In genomic region chr12:105235299-105235746, GRCh38 we compare ENCODE assay signal across 8 cellular contexts. TPM values are rescaled to one million over a fixed set of nuclear protein-coding genes. Genes with fewer than 3 reads are reported as not detected.
A peak's percentile ranks its signal among the peaks of the same experiment; 100 is the strongest.
DNase-seq lines count a peak whose midpoint lies in the region; ATAC-seq, FAIRE-seq and TF ChIP-seq lines count a peak whose summit lies in the region.

No MANE protein-coding gene starts in this region.

- H3K9me3 ChIP-seq in mammary epithelial cell (replicated peaks; ENCODE audit: insufficient read depth, low read length), result no peaks in the 10 kb centered on the region
- H3K9me3 ChIP-seq in HepG2 (ENCODE audit: low read length), result no peaks in the 10 kb centered on the region
- no peaks in the 10 kb centered on the region for H3K9me3 ChIP-seq in thyroid gland

- TF ChIP-seq EP300 in HepG2 (IDR thresholded peaks at IDR 0.05; ENCODE audit: low read depth in 2 of 2, low read length in 2 of 2) (no peak), HepG2 (CRISPR knock-in tag; IDR thresholded peaks at IDR 0.05; ENCODE audit: borderline replicate concordance) (no peak)

- dilution Hi-C loops in mammary epithelial cell (cut with HindIII; ENCODE audit: low sequenced_read_pairs), result no loop called here

- TF ChIP-seq CTCF in mammary epithelial cell (conservative IDR thresholded peaks at IDR 0.05 in 1 of 2, IDR thresholded peaks at IDR 0.05 in 1 of 2; ENCODE audit: extremely low read depth in 1 of 2, insufficient read depth in 1 of 2, low read depth in 1 of 2, low read length in 2 of 2) (no peak), HepG2 (CRISPR knock-in tag; IDR thresholded peaks at IDR 0.05) (no peak), thyroid gland (IDR thresholded peaks at IDR 0.05) (no peak)

- WGBS in mammary epithelial cell (ENCODE audit: low coverage, missing lambda C conversion rate), result 0% methylated on average over 11 of the region's 12 CpGs
- WGBS in HepG2 (ENCODE audit: low lambda C conversion rate), result 0% methylated on average over 8 of the region's 12 CpGs
- WGBS in thyroid gland, 2 donors, result 3% methylated on average over 7 to 8 of the region's 12 CpGs

- peak overlapping the region; percentile 74 for H3K27ac ChIP-seq in mammary epithelial cell (ENCODE audit: insufficient read depth, low read depth, low read length)
- peak overlapping the region; percentile 89 for H3K27ac ChIP-seq in HepG2 (ENCODE audit: extremely low read length, insufficient read depth, low read length)
- peak overlapping the region; percentile 91 to 93 (median 93) for H3K27ac ChIP-seq in thyroid gland

- no peaks in the 10 kb centered on the region for H3K9me3 Mint-ChIP-seq in activated naive CD4-positive, alpha-beta T cell treated with anti-CD3 and anti-CD28 coated beads, Interleukin-2, amount 50 U/mL, for 24 hours

- H4K20me1 ChIP-seq in mammary epithelial cell (ENCODE audit: insufficient read depth, low read length) (no peaks in the 10 kb centered on the region), HepG2 (ENCODE audit: insufficient read depth, low read length) (no peaks in the 10 kb centered on the region; the same call in 1 of the 2 replicates)

- intact Hi-C loops in mammary epithelial cell (cut with micrococcal nuclease), result loop anchor here (1.0 kb wide), 3 partner anchors 96 to 148 kb away; no protein-coding TSS in a partner anchor
- intact Hi-C loops in HepG2 (cut with micrococcal nuclease; ENCODE audit: unreplicated experiment), result loop anchor here (5.0 kb wide), 2 partner anchors 82 to 147 kb away; no protein-coding TSS in a partner anchor
- intact Hi-C loops in thyroid gland (cut with DNase I), result no loop called here

- H3K27ac Mint-ChIP-seq in activated naive CD4-positive, alpha-beta T cell treated with anti-CD3 and anti-CD28 coated beads, Interleukin-2, amount 50 U/mL, for 24 hours, result peak overlapping the region; percentile 93

- peak overlapping the region; percentile 81 for H3K4me2 ChIP-seq in mammary epithelial cell (ENCODE audit: insufficient read depth, low read depth, low read length)
- H3K4me2 ChIP-seq in HepG2 (ENCODE audit: low read depth, low read length), result peak overlapping the region; percentile 76

- POLR2A ChIA-PET in HepG2 (lab: Yijun Ruan, JAX), result interaction anchor here (1.1 to 2.0 kb wide), 4 partner anchors 10 to 96 kb away, joined by 3 to 6 read pairs (median 4); no protein-coding TSS in a partner anchor

- DNase-seq in activated naive CD4-positive, alpha-beta T cell treated with anti-CD3 and anti-CD28 coated beads, Interleukin-2, amount 50 U/mL, for 16 hours, result no peak
- DNase-seq in NCI-H2029 treated with DMSO at 0.1 percent for 48 hours (lab: John Stamatoyannopoulos, UW) (peak; percentile 28), mammary epithelial cell (peak; percentile 64), HepG2 (ENCODE audit: low spot score) (no peak), thyroid gland (no peak), epidermal melanocyte (ENCODE audit: insufficient read length, low spot score) (no peak)

- no peaks in the 10 kb centered on the region for H3K27me3 Mint-ChIP-seq in activated naive CD4-positive, alpha-beta T cell treated with anti-CD3 and anti-CD28 coated beads, Interleukin-2, amount 50 U/mL, for 24 hours

- H3K79me2 ChIP-seq in mammary epithelial cell (ENCODE audit: insufficient read depth, low read length), result peaks cover 54% of the 10 kb centered on the region
- peaks cover 21% of the 10 kb centered on the region for H3K79me2 ChIP-seq in HepG2 (ENCODE audit: insufficient read depth, low read length)

- TF ChIP-seq POLR2A in HepG2 (IDR thresholded peaks at IDR 0.05; ENCODE audit: insufficient read depth in 1 of 2, low read depth in 2 of 2, low read length in 2 of 2) (no peak), thyroid gland (IDR thresholded peaks at IDR 0.05) (no peak)

- H3K4me1 ChIP-seq in mammary epithelial cell (ENCODE audit: insufficient read depth, low read length) (peaks cover 21% of the 10 kb centered on the region), HepG2 (ENCODE audit: insufficient read depth, low read length) (peaks cover 59% of the 10 kb centered on the region), thyroid gland (peaks cover 19 to 24% of the 10 kb centered on the region in 2 donors)

- H3K27me3 ChIP-seq in mammary epithelial cell (ENCODE audit: insufficient read depth, low read length) (no peaks in the 10 kb centered on the region), HepG2 (ENCODE audit: control insufficient read depth in 1 of 2, insufficient read depth in 2 of 2, low read length in 2 of 2) (peaks cover 0 to 1% of the 10 kb centered on the region in 2 experiments; a peak in 2 of 5 replicates), thyroid gland (no peaks in the 10 kb centered on the region)

- in situ Hi-C loops in mammary epithelial cell (cut with MboI; ENCODE audit: low sequenced_read_pairs in 2 of 2), result no loop called here
- in situ Hi-C loops in HepG2 (cut with HindIII; ENCODE audit: extremely low pct_ligation_motif_present, low pct_unique_long_range_greater_than_20kb), result no loop called here

- H3K4me3 Mint-ChIP-seq in activated naive CD4-positive, alpha-beta T cell treated with anti-CD3 and anti-CD28 coated beads, Interleukin-2, amount 50 U/mL, for 24 hours, result peak overlapping the region; percentile 91

- BruUV-seq in mammary epithelial cell (replicated peaks; lab: Mats Ljungman, UMichigan) (TSS peak; percentile 20), HepG2 (replicated peaks; lab: Mats Ljungman, UMichigan) (no TSS peak)

- CTCF ChIA-PET in mammary epithelial cell (lab: Charles Lee; ENCODE audit: low non-redundant PET), result no interaction called here
- CTCF ChIA-PET in HepG2 (lab: Yijun Ruan, JAX; ENCODE audit: low intra/inter-chr PET ratio, low total read pairs), result no interaction called here

- H3K36me3 ChIP-seq in mammary epithelial cell (ENCODE audit: insufficient read depth, low read length) (no peaks in the 10 kb centered on the region), HepG2 (replicated peaks in 1 of 2; ENCODE audit: control insufficient read depth in 1 of 2, insufficient read depth in 2 of 2, low read length in 2 of 2) (no peaks in the 10 kb centered on the region), thyroid gland (no peaks in the 10 kb centered on the region)

- H3K9ac ChIP-seq in mammary epithelial cell (ENCODE audit: insufficient read depth, low read length) (peak overlapping the region; percentile 68), HepG2 (ENCODE audit: insufficient read depth, low read depth, low read length) (peak overlapping the region; percentile 88)

- peak overlapping the region; percentile 60 to 92 (median 89) for H3K4me3 ChIP-seq in mammary epithelial cell (replicated peaks in 1 of 3; ENCODE audit: insufficient read depth in 1 of 3, low read depth in 2 of 3, low read length in 3 of 3)
- peak overlapping the region; percentile 79 to 96 (median 84) for H3K4me3 ChIP-seq in HepG2 (replicated peaks in 1 of 3; ENCODE audit: insufficient read depth in 1 of 3, low read depth in 2 of 3, low read length in 3 of 3)
- H3K4me3 ChIP-seq in thyroid gland (replicated peaks in 1 of 3), result peak overlapping the region; percentile 43 to 93 (median 85)

- no peak for TF ChIP-seq RAD21 in HepG2 (CRISPR knock-in tag; IDR thresholded peaks at IDR 0.05)

- peak overlapping the region; percentile 93 for H2AFZ ChIP-seq in mammary epithelial cell (ENCODE audit: low read depth, low read length)
- H2AFZ ChIP-seq in HepG2 (ENCODE audit: low read length), result no peak overlapping the region

- peaks cover 1% of the 10 kb centered on the region for H3K36me3 Mint-ChIP-seq in activated naive CD4-positive, alpha-beta T cell treated with anti-CD3 and anti-CD28 coated beads, Interleukin-2, amount 50 U/mL, for 24 hours

- peaks cover 57% of the 10 kb centered on the region for H3K4me1 Mint-ChIP-seq in activated naive CD4-positive, alpha-beta T cell treated with anti-CD3 and anti-CD28 coated beads, Interleukin-2, amount 50 U/mL, for 24 hours

- FAIRE-seq in HepG2 (lab: Jason Lieb, UNC), result no peak

- ATAC-seq in HepG2 (no peak), GM21423 (IDR thresholded peaks at IDR 0.05; ENCODE audit: unreplicated experiment) (no peak)

TF ChIP-seq in HepG2, 621 proteins besides CTCF, POLR2A, EP300 and RAD21 (continues in another document):
- peak; percentile 63; the same call in 1 of the 2 replicates for TF ChIP-seq KDM1A (CRISPR knock-in tag; IDR thresholded peaks at IDR 0.05)
- TF ChIP-seq HDAC2 (CRISPR knock-in tag; IDR thresholded peaks at IDR 0.05), result 0 out of 2 replicates have a peak, but pooled peaks have one; percentile 8
- 0 out of 2 replicates have a peak, but pooled peaks have one; percentile 60 for TF ChIP-seq ZNF615 (CRISPR knock-in tag; IDR thresholded peaks at IDR 0.05; ENCODE audit: borderline replicate concordance)

RNA-seq across cellular contexts. Expression of gene APPL2, which starts 0.7 kb away (rescaled TPM):
- 10 to 100 TPM; 32.1 to 36.0 TPM for total RNA-seq in mammary epithelial cell
- 13.2 TPM for polyA plus RNA-seq in mammary epithelial cell
- 6.7 TPM for polyA minus RNA-seq in mammary epithelial cell
- 9.9 and 10.5 TPM in 2 replicates for total RNA-seq in HepG2 (2016; rRNA removed; fragmentation: Illumina TruSeq; extraction: Trizol)
- 3.9 and 4.1 TPM in 2 replicates for total RNA-seq in HepG2 (2016; cell fraction: cytosol; rRNA removed; fragmentation: Illumina TruSeq; extraction: Trizol; ENCODE audit: low read depth)
- 9.9 and 11.1 TPM in 2 replicates for total RNA-seq in HepG2 (2016; cell fraction: insoluble cytoplasmic fraction; rRNA removed; fragmentation: Illumina TruSeq; extraction: Trizol)
- 10.0 and 11.6 TPM in 2 replicates for total RNA-seq in HepG2 (2016; cell fraction: membrane; rRNA removed; fragmentation: Illumina TruSeq; extraction: Trizol)
- 15.0 and 18.1 TPM in 2 replicates for total RNA-seq in HepG2 (2016; cell fraction: nucleus; rRNA removed; fragmentation: Illumina TruSeq; extraction: Trizol)
- 11.1 and 12.1 TPM in 2 replicates for polyA plus RNA-seq in HepG2 (2011; rRNA removed)
- 5.5 and 6.9 TPM in 2 replicates for polyA plus RNA-seq in HepG2 (2011; cell fraction: cytosol; rRNA removed)
- polyA plus RNA-seq in HepG2 (2011; cell fraction: nucleus; rRNA removed), result 18.2 and 20.1 TPM in 2 replicates
- polyA plus RNA-seq in HepG2 (2012), result 11.3 and 17.8 TPM in 2 replicates
- polyA plus RNA-seq in HepG2 (2016; cell fraction: cytosol; fragmentation: Illumina TruSeq; extraction: Trizol; ENCODE audit: low read depth), result 4.7 and 5.2 TPM in 2 replicates
- 11.6 and 12.2 TPM in 2 replicates for polyA plus RNA-seq in HepG2 (2016; cell fraction: insoluble cytoplasmic fraction; fragmentation: Illumina TruSeq; extraction: Trizol; ENCODE audit: low read depth)
- 8.7 and 8.8 TPM in 2 replicates for polyA plus RNA-seq in HepG2 (2016; cell fraction: membrane; fragmentation: Illumina TruSeq; extraction: Trizol; ENCODE audit: low read depth)
- 21.7 TPM in 2 replicates for polyA plus RNA-seq in HepG2 (2016; cell fraction: nucleus; fragmentation: Illumina TruSeq; extraction: Trizol; ENCODE audit: insufficient read depth, low read depth)
- polyA minus RNA-seq in HepG2 (2011; rRNA and poly(A)+ RNA removed; ENCODE audit: low replicate concordance), result 11.7 and 14.0 TPM in 2 replicates
- 4.7 and 7.5 TPM in 2 replicates for polyA minus RNA-seq in HepG2 (2011; cell fraction: cytosol; rRNA and poly(A)+ RNA removed)
- 30.4 and 41.6 TPM in 2 replicates for polyA minus RNA-seq in HepG2 (2011; cell fraction: nucleus; rRNA and poly(A)+ RNA removed)
- total RNA-seq in thyroid gland, result 10 to 100 TPM; 28.6 to 30.6 (median 30.3) TPM

Comparison
In these comparisons a context has a peak if more than half of its experiments do, and no peak if none do; other contexts are left out.
1. DNase-seq: peak in NCI-H2029 treated with DMSO at 0.1 percent for 48 hours (single experiment) and mammary epithelial cell (single experiment); none in activated naive CD4-positive, alpha-beta T cell treated with anti-CD3 and anti-CD28 coated beads, Interleukin-2, amount 50 U/mL, for 16 hours (single experiment), HepG2 (single experiment), thyroid gland (0 of 2) and epidermal melanocyte (single experiment).
2. Peak in every context shown above with its lines, with median percentiles within 50 percentile points of each other: H3K27ac ChIP-seq and H3K4me3 ChIP-seq.